In genomic region chr17:72392056-72393010, GRCh38 we compare ENCODE assay signal across 9 cellular contexts.
A peak's percentile ranks its signal among the peaks of the same experiment; 100 is the strongest.
DNase-seq lines count a peak whose midpoint lies in the region; ATAC-seq, FAIRE-seq and TF ChIP-seq lines count a peak whose summit lies in the region.
"Had no signal": no experiment of that assay in that cellular context is flagged by ENCODE, and none has a peak within 500 bp of the region (broad histone marks: within the 10 kb centered on the region; RNA-seq: fewer than 3 reads in every experiment).

No MANE protein-coding gene starts in this region.

- DNase-seq in SJSA1 (ENCODE audit: low read depth in 1 of 2, low spot score in 2 of 2) (peak; percentile 91 to 96), pancreas (no peak), SKM-1 treated with dmso at 0.1 percent for 144 hours (lab: John Stamatoyannopoulos, UW; ENCODE audit: unreplicated experiment) (no peak)
- DNase-seq: activated CD4-positive, CD25-positive, alpha-beta regulatory T cell treated with anti-CD3 and anti-CD28 coated beads, Interleukin-2, amount 50 U/mL, for 72 hours had no signal

- H3K27ac ChIP-seq in SJSA1 = peak overlapping the region; percentile 84
- H3K27ac ChIP-seq in pancreas = no peak overlapping the region

- 85 to 87% methylated on average over 18 of the region's 18 CpGs for WGBS in pancreas, 2 donors

- ATAC-seq in HG03095 (IDR thresholded peaks at IDR 0.05; ENCODE audit: unreplicated experiment) (peak; percentile 49), pancreas (peak in 3 of 4 donors; percentile 16 to 48 (median 36)), GM19452 (IDR thresholded peaks at IDR 0.05; ENCODE audit: unreplicated experiment) (no peak), GM21381 (IDR thresholded peaks at IDR 0.05; ENCODE audit: unreplicated experiment) (no peak), GM21737 (IDR thresholded peaks at IDR 0.05; ENCODE audit: unreplicated experiment) (no peak)

- TF ChIP-seq CTCF in GM12875 (IDR thresholded peaks at IDR 0.05; ENCODE audit: borderline replicate concordance, insufficient read depth, low read depth, low read length) (no peak), pancreas (IDR thresholded peaks at IDR 0.05) (no peak)

- FAIRE-seq in pancreas (lab: Jason Lieb, UNC) = no peak

- H3K36me3 ChIP-seq in SJSA1 (no peaks in the 10 kb centered on the region), pancreas (no peaks in the 10 kb centered on the region)

- H3K4me3 ChIP-seq in GM12875 (ENCODE audit: low read depth, low read length) (peak overlapping the region; percentile 5), SJSA1 (no peak overlapping the region), pancreas (no peak overlapping the region)

- H3K9me3 ChIP-seq in SJSA1 (replicated peaks) = no peaks in the 10 kb centered on the region
- H3K9me3 ChIP-seq in pancreas = no peaks in the 10 kb centered on the region

- intact Hi-C loops in pancreas (cut with DNase I) = no loop called here

- H3K27me3 ChIP-seq in SJSA1 (replicated peaks) (no peaks in the 10 kb centered on the region), pancreas (no peaks in the 10 kb centered on the region)

- peaks cover 89% of the 10 kb centered on the region for H3K4me1 ChIP-seq in SJSA1 (replicated peaks)
- H3K4me1 ChIP-seq in pancreas = peaks cover 0 to 4% (median 0%) of the 10 kb centered on the region in 3 donors

Comparison
In these comparisons a context has a peak if more than half of its experiments do, and no peak if none do; other contexts are left out.
1. ATAC-seq: peak in HG03095 (single experiment) and pancreas (3 of 4); none in GM19452 (single experiment), GM21381 (single experiment) and GM21737 (single experiment).
2. DNase-seq: peak in SJSA1 (2 of 2); none in pancreas (0 of 6) and SKM-1 treated with dmso at 0.1 percent for 144 hours (single experiment).